ENCODE assay signal across 8 cellular contexts in genomic region chr17:47889734-47890529, GRCh38. TPM values are rescaled to one million over a fixed set of nuclear protein-coding genes. Genes with fewer than 3 reads are reported as not detected.
DNase-seq lines count a peak whose midpoint lies in the region; ATAC-seq and TF ChIP-seq lines count a peak whose summit lies in the region.

No MANE protein-coding gene starts in this region.

- H3K4me3 Mint-ChIP-seq in activated CD4-positive, alpha-beta T cell treated with anti-CD3 and anti-CD28 coated beads, Interleukin-2, amount 10 ng/mL, durations not matched to agents 24 days and 14 days = no peak overlapping the region

- no peaks in the 10 kb centered on the region for H3K27me3 ChIP-seq in liver (ENCODE audit: control insufficient read depth in 4 of 4, insufficient read depth in 4 of 4, low read length in 3 of 4)

- H3K27ac Mint-ChIP-seq in activated CD4-positive, alpha-beta T cell treated with anti-CD3 and anti-CD28 coated beads, Interleukin-2, amount 10 ng/mL, durations not matched to agents 24 days and 14 days = no peak overlapping the region

- peak; percentile 97 to 99 for TF ChIP-seq RAD21 in liver (IDR thresholded peaks at IDR 0.05)

- intact Hi-C loops in activated CD4-positive, alpha-beta T cell treated with anti-CD3 and anti-CD28 coated beads, Interleukin-2, amount 10 ng/mL, durations not matched to agents 24 days and 14 days (cut with micrococcal nuclease) = loop anchor here (1.0 kb wide), 2 partner anchors 49 to 114 kb away; partner anchors contain the start of gene SCRN2

- peaks cover 18% of the 10 kb centered on the region for H3K4me1 Mint-ChIP-seq in activated CD4-positive, alpha-beta T cell treated with anti-CD3 and anti-CD28 coated beads, Interleukin-2, amount 10 ng/mL, durations not matched to agents 24 days and 14 days

- no peaks in the 10 kb centered on the region for H3K36me3 Mint-ChIP-seq in activated CD4-positive, alpha-beta T cell treated with anti-CD3 and anti-CD28 coated beads, Interleukin-2, amount 10 ng/mL, durations not matched to agents 24 days and 14 days (ENCODE audit: low read depth)

- H3K9me3 ChIP-seq in liver (ENCODE audit: control insufficient read depth in 4 of 4, low read length in 3 of 4) = no peaks in the 10 kb centered on the region

- 40% methylated on average over 11 of the region's 11 CpGs for WGBS in liver

- H3K9ac ChIP-seq in liver (ENCODE audit: low read depth in 1 of 2, low read length in 2 of 2) = no peak overlapping the region

- peak; percentile 52 for ATAC-seq in HG03196 (IDR thresholded peaks at IDR 0.05; ENCODE audit: unreplicated experiment)
- ATAC-seq in GM18519 (IDR thresholded peaks at IDR 0.05; ENCODE audit: low FRiP score, unreplicated experiment) = no peak

- no peaks in the 10 kb centered on the region for H3K27me3 Mint-ChIP-seq in activated CD4-positive, alpha-beta T cell treated with anti-CD3 and anti-CD28 coated beads, Interleukin-2, amount 10 ng/mL, durations not matched to agents 24 days and 14 days

- DNase-seq in COLO829 (ENCODE audit: low spot score) = peak; percentile 63
- peak; percentile 65 for DNase-seq in NCI-H526 treated with DMSO at 0.1 percent for 48 hours (lab: John Stamatoyannopoulos, UW)
- DNase-seq in activated CD4-positive, alpha-beta T cell treated with anti-CD3 and anti-CD28 coated beads, Interleukin-2, amount 10 ng/mL, durations not matched to agents 24 days and 14 days = peak; percentile 96
- peak; percentile 89 for DNase-seq in choroid plexus epithelial cell (ENCODE audit: low read depth)
- peak; percentile 88 to 94 for DNase-seq in stimulated activated CD4-positive, alpha-beta T cell treated with anti-CD3 and anti-CD28 coated beads, Interleukin-4, amount 100 ng/mL, for 48 hours (ENCODE audit: low read depth in 2 of 2)

- no peak overlapping the region for H3K27ac ChIP-seq in liver (ENCODE audit: low read depth in 1 of 2, low read length in 2 of 2)

- no peaks in the 10 kb centered on the region for H3K36me3 ChIP-seq in liver (ENCODE audit: control insufficient read depth in 4 of 4, insufficient read depth in 3 of 4, low read depth in 1 of 4, low read length in 3 of 4)

- H3K4me1 ChIP-seq in liver (ENCODE audit: control insufficient read depth in 4 of 4, insufficient read depth in 4 of 4, low read length in 3 of 4) = peaks cover 0 to 8% (median 4%) of the 10 kb centered on the region in 4 donors

- peak; percentile 96 for TF ChIP-seq CTCF in choroid plexus epithelial cell (conservative IDR thresholded peaks at IDR 0.05; ENCODE audit: low read depth, low read length)
- peak; percentile 94 for TF ChIP-seq CTCF in liver (IDR thresholded peaks at IDR 0.05; ENCODE audit: low read depth, low read length, missing input control)

- no peak overlapping the region for H3K4me3 ChIP-seq in choroid plexus epithelial cell (ENCODE audit: low read depth, low read length)
- H3K4me3 ChIP-seq in liver (ENCODE audit: low read depth in 1 of 3, low read length in 3 of 3) = no peak overlapping the region

- H3K9me3 Mint-ChIP-seq in activated CD4-positive, alpha-beta T cell treated with anti-CD3 and anti-CD28 coated beads, Interleukin-2, amount 10 ng/mL, durations not matched to agents 24 days and 14 days = no peaks in the 10 kb centered on the region

TF ChIP-seq in liver, 16 proteins besides CTCF, POLR2A, EP300 and RAD21:
- no peak for TF ChIP-seq EGR1 (IDR thresholded peaks at IDR 0.05; ENCODE audit: low read depth in 2 of 2)
- peak in 1 of 2 donors; percentile 45 for TF ChIP-seq RXRA (IDR thresholded peaks at IDR 0.05)

RNA-seq across cellular contexts. Expression of gene SP2, which starts 6.1 kb away (rescaled TPM):
- total RNA-seq in activated CD4-positive, alpha-beta T cell treated with anti-CD3 and anti-CD28 coated beads, Interleukin-2, amount 10 ng/mL, durations not matched to agents 24 days and 14 days = 18.3 and 21.7 TPM in 2 replicates
- total RNA-seq in liver = 1 to 10 TPM; 2.2 to 3.5 TPM
- 1 to 10 TPM; 4.1 to 5.7 TPM for polyA plus RNA-seq in liver

RNA-seq across cellular contexts. Expression of gene SP6, which starts 39.0 kb away (rescaled TPM):
- 0.05 TPM in 2 replicates for total RNA-seq in activated CD4-positive, alpha-beta T cell treated with anti-CD3 and anti-CD28 coated beads, Interleukin-2, amount 10 ng/mL, durations not matched to agents 24 days and 14 days
- under 1 TPM; 0.08 to 0.09 TPM for total RNA-seq in liver
- under 1 TPM; 0.03 to 0.04 TPM for polyA plus RNA-seq in liver

RNA-seq across cellular contexts. Expression of gene SCRN2, which starts 48.9 kb away (rescaled TPM):
- total RNA-seq in activated CD4-positive, alpha-beta T cell treated with anti-CD3 and anti-CD28 coated beads, Interleukin-2, amount 10 ng/mL, durations not matched to agents 24 days and 14 days = 24.3 and 24.8 TPM in 2 replicates
- 10 to 100 TPM; 17.8 to 21.4 TPM for total RNA-seq in liver
- polyA plus RNA-seq in liver = 10 to 100 TPM; 19.2 to 27.4 TPM

RNA-seq across cellular contexts. Expression of gene PNPO, which starts 51.4 kb away (rescaled TPM):
- total RNA-seq in activated CD4-positive, alpha-beta T cell treated with anti-CD3 and anti-CD28 coated beads, Interleukin-2, amount 10 ng/mL, durations not matched to agents 24 days and 14 days = 61.5 and 69.4 TPM in 2 replicates
- total RNA-seq in liver = 100 to 1,000 TPM in 1 of 2 donors, 10 to 100 TPM in 1; 27.8 to 102 TPM
- 10 to 100 TPM; 49.7 to 52.9 TPM for polyA plus RNA-seq in liver

RNA-seq across cellular contexts. Expression of gene LRRC46, which starts 58.5 kb away (rescaled TPM):
- total RNA-seq in activated CD4-positive, alpha-beta T cell treated with anti-CD3 and anti-CD28 coated beads, Interleukin-2, amount 10 ng/mL, durations not matched to agents 24 days and 14 days = 0.33 and 0.44 TPM in 2 replicates
- under 1 TPM; under 0.01 to 0.28 TPM for total RNA-seq in liver
- polyA plus RNA-seq in liver = under 1 TPM; 0.36 to 0.43 TPM
